2 cellular contexts compared by ENCODE assay signal in the genomic region with DNA sequence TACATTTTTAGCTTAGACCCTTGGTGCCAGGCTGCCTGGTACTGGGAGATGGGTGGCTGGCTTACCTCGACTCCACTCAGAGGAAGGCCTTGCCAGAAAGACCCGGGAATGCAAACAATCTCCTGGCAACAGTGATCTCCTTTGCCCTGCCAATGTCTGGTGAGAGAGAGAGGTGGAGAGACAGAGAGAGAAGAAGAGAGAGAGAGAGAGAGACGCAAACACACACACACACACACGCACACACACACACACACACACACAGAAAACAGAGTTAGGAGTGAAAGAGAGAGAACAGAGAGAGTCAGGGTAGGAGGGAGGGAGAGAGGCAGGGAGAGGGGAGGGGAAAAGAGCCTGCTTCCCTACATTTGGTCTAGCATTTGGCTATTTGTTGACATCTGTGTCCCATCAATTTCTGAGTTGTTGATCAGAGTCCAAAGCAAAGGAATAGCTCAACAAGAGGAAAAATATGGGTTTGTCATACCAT.
TF ChIP-seq lines count a peak whose summit lies in the region.

No MANE protein-coding gene starts in this region.

TF ChIP-seq in HEK293, 187 proteins besides CTCF, POLR2A, EP300 and RAD21 (continued from another document):
- TF ChIP-seq, protein P1, sequence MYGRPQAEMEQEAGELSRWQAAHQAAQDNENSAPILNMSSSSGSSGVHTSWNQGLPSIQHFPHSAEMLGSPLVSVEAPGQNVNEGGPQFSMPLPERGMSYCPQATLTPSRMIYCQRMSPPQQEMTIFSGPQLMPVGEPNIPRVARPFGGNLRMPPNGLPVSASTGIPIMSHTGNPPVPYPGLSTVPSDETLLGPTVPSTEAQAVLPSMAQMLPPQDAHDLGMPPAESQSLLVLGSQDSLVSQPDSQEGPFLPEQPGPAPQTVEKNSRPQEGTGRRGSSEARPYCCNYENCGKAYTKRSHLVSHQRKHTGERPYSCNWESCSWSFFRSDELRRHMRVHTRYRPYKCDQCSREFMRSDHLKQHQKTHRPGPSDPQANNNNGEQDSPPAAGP (tag by site-specific recombination; IDR thresholded peaks at IDR 0.05), result no peak
- no peak for TF ChIP-seq ZNF561 (tag by site-specific recombination; IDR thresholded peaks at IDR 0.05; ENCODE audit: borderline replicate concordance)
- TF ChIP-seq, protein P2, sequence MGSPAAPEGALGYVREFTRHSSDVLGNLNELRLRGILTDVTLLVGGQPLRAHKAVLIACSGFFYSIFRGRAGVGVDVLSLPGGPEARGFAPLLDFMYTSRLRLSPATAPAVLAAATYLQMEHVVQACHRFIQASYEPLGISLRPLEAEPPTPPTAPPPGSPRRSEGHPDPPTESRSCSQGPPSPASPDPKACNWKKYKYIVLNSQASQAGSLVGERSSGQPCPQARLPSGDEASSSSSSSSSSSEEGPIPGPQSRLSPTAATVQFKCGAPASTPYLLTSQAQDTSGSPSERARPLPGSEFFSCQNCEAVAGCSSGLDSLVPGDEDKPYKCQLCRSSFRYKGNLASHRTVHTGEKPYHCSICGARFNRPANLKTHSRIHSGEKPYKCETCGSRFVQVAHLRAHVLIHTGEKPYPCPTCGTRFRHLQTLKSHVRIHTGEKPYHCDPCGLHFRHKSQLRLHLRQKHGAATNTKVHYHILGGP (tag by site-specific recombination; IDR thresholded peaks at IDR 0.05), result no peak
- no peak for TF ChIP-seq ZNF677 (tag by site-specific recombination; IDR thresholded peaks at IDR 0.05)
- TF ChIP-seq ZNF133 (tag by site-specific recombination; IDR thresholded peaks at IDR 0.05), result 0 out of 2 replicates have a peak, but pooled peaks have one; percentile 17
- no peak for TF ChIP-seq TRIM28 (IDR thresholded peaks at IDR 0.05; ENCODE audit: borderline replicate concordance, low read length)
- no peak for TF ChIP-seq GLIS2 (tag by site-specific recombination; IDR thresholded peaks at IDR 0.05)
- TF ChIP-seq ZSCAN16 (tag by site-specific recombination; IDR thresholded peaks at IDR 0.05), result no peak
- TF ChIP-seq, protein P3, sequence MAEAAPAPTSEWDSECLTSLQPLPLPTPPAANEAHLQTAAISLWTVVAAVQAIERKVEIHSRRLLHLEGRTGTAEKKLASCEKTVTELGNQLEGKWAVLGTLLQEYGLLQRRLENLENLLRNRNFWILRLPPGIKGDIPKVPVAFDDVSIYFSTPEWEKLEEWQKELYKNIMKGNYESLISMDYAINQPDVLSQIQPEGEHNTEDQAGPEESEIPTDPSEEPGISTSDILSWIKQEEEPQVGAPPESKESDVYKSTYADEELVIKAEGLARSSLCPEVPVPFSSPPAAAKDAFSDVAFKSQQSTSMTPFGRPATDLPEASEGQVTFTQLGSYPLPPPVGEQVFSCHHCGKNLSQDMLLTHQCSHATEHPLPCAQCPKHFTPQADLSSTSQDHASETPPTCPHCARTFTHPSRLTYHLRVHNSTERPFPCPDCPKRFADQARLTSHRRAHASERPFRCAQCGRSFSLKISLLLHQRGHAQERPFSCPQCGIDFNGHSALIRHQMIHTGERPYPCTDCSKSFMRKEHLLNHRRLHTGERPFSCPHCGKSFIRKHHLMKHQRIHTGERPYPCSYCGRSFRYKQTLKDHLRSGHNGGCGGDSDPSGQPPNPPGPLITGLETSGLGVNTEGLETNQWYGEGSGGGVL (tag by site-specific recombination; IDR thresholded peaks at IDR 0.05), result peak; percentile 62; the same call in 1 of the 2 replicates
- TF ChIP-seq, protein P4, sequence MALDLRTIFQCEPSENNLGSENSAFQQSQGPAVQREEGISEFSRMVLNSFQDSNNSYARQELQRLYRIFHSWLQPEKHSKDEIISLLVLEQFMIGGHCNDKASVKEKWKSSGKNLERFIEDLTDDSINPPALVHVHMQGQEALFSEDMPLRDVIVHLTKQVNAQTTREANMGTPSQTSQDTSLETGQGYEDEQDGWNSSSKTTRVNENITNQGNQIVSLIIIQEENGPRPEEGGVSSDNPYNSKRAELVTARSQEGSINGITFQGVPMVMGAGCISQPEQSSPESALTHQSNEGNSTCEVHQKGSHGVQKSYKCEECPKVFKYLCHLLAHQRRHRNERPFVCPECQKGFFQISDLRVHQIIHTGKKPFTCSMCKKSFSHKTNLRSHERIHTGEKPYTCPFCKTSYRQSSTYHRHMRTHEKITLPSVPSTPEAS (tag by site-specific recombination; IDR thresholded peaks at IDR 0.05), result peak; percentile 76
- TF ChIP-seq ZFP41 (tag by site-specific recombination; IDR thresholded peaks at IDR 0.05; ENCODE audit: borderline replicate concordance), result no peak
- no peak for TF ChIP-seq ZNF670 (tag by site-specific recombination; IDR thresholded peaks at IDR 0.05; ENCODE audit: low read depth)
- TF ChIP-seq HOXC10 (CRISPR knock-in tag; IDR thresholded peaks at IDR 0.05), result no peak
- TF ChIP-seq ZNF426 (tag by site-specific recombination; IDR thresholded peaks at IDR 0.05), result no peak
- TF ChIP-seq ZNF202 (tag by site-specific recombination; IDR thresholded peaks at IDR 0.05; ENCODE audit: borderline replicate concordance), result no peak
- TF ChIP-seq ZNF416 (tag by site-specific recombination; IDR thresholded peaks at IDR 0.05), result no peak
- no peak for TF ChIP-seq ZFP69B (tag by site-specific recombination; IDR thresholded peaks at IDR 0.05)

TF ChIP-seq in SK-N-SH treated with all-trans-retinoic acid at 6 μM for 48 hours, 23 proteins besides CTCF, POLR2A, EP300 and RAD21 (continued from another document):
- TF ChIP-seq, protein P5, sequence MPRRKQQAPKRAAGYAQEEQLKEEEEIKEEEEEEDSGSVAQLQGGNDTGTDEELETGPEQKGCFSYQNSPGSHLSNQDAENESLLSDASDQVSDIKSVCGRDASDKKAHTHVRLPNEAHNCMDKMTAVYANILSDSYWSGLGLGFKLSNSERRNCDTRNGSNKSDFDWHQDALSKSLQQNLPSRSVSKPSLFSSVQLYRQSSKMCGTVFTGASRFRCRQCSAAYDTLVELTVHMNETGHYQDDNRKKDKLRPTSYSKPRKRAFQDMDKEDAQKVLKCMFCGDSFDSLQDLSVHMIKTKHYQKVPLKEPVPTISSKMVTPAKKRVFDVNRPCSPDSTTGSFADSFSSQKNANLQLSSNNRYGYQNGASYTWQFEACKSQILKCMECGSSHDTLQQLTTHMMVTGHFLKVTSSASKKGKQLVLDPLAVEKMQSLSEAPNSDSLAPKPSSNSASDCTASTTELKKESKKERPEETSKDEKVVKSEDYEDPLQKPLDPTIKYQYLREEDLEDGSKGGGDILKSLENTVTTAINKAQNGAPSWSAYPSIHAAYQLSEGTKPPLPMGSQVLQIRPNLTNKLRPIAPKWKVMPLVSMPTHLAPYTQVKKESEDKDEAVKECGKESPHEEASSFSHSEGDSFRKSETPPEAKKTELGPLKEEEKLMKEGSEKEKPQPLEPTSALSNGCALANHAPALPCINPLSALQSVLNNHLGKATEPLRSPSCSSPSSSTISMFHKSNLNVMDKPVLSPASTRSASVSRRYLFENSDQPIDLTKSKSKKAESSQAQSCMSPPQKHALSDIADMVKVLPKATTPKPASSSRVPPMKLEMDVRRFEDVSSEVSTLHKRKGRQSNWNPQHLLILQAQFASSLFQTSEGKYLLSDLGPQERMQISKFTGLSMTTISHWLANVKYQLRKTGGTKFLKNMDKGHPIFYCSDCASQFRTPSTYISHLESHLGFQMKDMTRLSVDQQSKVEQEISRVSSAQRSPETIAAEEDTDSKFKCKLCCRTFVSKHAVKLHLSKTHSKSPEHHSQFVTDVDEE (CRISPR knock-in tag; IDR thresholded peaks at IDR 0.05), result no peak
- no peak for TF ChIP-seq SNAI2 (CRISPR knock-in tag; IDR thresholded peaks at IDR 0.05)
- no peak for TF ChIP-seq TCF4 (CRISPR knock-in tag; IDR thresholded peaks at IDR 0.05; ENCODE audit: borderline replicate concordance)
- no peak for TF ChIP-seq TOX (CRISPR knock-in tag; IDR thresholded peaks at IDR 0.05; ENCODE audit: borderline replicate concordance)
- TF ChIP-seq ARNTL (CRISPR knock-in tag; IDR thresholded peaks at IDR 0.05; ENCODE audit: borderline replicate concordance, low read depth), result no peak
- TF ChIP-seq, protein P6, sequence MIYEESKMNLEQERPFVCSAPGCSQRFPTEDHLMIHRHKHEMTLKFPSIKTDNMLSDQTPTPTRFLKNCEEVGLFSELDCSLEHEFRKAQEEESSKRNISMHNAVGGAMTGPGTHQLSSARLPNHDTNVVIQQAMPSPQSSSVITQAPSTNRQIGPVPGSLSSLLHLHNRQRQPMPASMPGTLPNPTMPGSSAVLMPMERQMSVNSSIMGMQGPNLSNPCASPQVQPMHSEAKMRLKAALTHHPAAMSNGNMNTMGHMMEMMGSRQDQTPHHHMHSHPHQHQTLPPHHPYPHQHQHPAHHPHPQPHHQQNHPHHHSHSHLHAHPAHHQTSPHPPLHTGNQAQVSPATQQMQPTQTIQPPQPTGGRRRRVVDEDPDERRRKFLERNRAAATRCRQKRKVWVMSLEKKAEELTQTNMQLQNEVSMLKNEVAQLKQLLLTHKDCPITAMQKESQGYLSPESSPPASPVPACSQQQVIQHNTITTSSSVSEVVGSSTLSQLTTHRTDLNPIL (CRISPR knock-in tag; IDR thresholded peaks at IDR 0.05; ENCODE audit: low read depth), result no peak
- TF ChIP-seq, protein P7, sequence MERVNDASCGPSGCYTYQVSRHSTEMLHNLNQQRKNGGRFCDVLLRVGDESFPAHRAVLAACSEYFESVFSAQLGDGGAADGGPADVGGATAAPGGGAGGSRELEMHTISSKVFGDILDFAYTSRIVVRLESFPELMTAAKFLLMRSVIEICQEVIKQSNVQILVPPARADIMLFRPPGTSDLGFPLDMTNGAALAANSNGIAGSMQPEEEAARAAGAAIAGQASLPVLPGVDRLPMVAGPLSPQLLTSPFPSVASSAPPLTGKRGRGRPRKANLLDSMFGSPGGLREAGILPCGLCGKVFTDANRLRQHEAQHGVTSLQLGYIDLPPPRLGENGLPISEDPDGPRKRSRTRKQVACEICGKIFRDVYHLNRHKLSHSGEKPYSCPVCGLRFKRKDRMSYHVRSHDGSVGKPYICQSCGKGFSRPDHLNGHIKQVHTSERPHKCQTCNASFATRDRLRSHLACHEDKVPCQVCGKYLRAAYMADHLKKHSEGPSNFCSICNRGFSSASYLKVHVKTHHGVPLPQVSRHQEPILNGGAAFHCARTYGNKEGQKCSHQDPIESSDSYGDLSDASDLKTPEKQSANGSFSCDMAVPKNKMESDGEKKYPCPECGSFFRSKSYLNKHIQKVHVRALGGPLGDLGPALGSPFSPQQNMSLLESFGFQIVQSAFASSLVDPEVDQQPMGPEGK (CRISPR knock-in tag; IDR thresholded peaks at IDR 0.05; ENCODE audit: borderline replicate concordance), result no peak
- no peak for TF ChIP-seq ZC3H10 (CRISPR knock-in tag; IDR thresholded peaks at IDR 0.05)
- no peak for TF ChIP-seq ZNF8 (CRISPR knock-in tag; IDR thresholded peaks at IDR 0.05)
- no peak for TF ChIP-seq GLIS3 (CRISPR knock-in tag; IDR thresholded peaks at IDR 0.05)
- TF ChIP-seq ISL1 (CRISPR knock-in tag; IDR thresholded peaks at IDR 0.05), result no peak
- TF ChIP-seq ZFP30 (CRISPR knock-in tag; IDR thresholded peaks at IDR 0.05), result no peak
- TF ChIP-seq RARB (CRISPR knock-in tag; IDR thresholded peaks at IDR 0.05), result no peak
